Comparison of ENCODE assay signal across 28 cellular contexts in the genomic region with DNA sequence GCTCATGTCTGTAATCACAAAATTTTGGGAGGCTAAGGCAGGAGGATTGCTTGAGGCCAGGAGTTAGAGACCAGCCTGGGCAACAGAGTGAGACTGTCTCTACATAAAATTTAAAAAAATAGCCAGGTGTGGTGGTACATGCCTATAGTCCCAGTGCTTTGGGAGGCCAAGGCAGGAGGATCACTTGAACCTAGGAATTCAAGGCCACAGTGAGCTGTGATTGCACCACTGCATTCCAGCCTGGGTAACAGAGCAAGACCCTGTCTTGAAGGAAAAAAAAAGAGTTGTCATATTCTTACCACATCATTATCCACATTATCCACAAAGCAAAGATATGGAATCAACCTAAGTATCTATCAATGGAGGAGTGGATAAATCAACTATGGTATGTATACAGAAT. TPM values are rescaled to one million over a fixed set of nuclear protein-coding genes. Genes with fewer than 3 reads are reported as not detected.
"Had no signal": no experiment of that assay in that cellular context is flagged by ENCODE, and none has a peak within 500 bp of the region (broad histone marks: within the 10 kb centered on the region; RNA-seq: fewer than 3 reads in every experiment).

No MANE protein-coding gene starts in this region.

- H3K27me3 Mint-ChIP-seq: dendritic cell treated with granulocyte-macrophage colony-stimulating factor and Interleukin-4, amounts not matched to agents 40 ng/mL and 50 ng/mL, for 4 days had no signal

- H3K36me3 ChIP-seq: colonic mucosa, esophagus muscularis mucosa, esophagus squamous epithelium, gastrocnemius medialis, gastroesophageal sphincter, heart left ventricle, heart right ventricle had no signal

- H3K27ac Mint-ChIP-seq: dendritic cell treated with granulocyte-macrophage colony-stimulating factor and Interleukin-4, amounts not matched to agents 40 ng/mL and 50 ng/mL, for 4 days; endodermal cell had no signal

- H3K27me3 ChIP-seq: colonic mucosa, dorsolateral prefrontal cortex, esophagus muscularis mucosa, esophagus squamous epithelium, gastrocnemius medialis, gastroesophageal sphincter, heart left ventricle, heart right ventricle had no signal

- H3K4me3 Mint-ChIP-seq: dendritic cell treated with granulocyte-macrophage colony-stimulating factor and Interleukin-4, amounts not matched to agents 40 ng/mL and 50 ng/mL, for 4 days; endodermal cell had no signal

- H3K4me3 ChIP-seq: colonic mucosa, coronary artery, dorsolateral prefrontal cortex, esophagus muscularis mucosa, esophagus squamous epithelium, gastrocnemius medialis, gastroesophageal sphincter, heart left ventricle, heart right ventricle had no signal

- H3K4me1 ChIP-seq: esophagus muscularis mucosa, esophagus squamous epithelium, foreskin keratinocyte, gastrocnemius medialis, gastroesophageal sphincter had no signal

- FAIRE-seq: colon, endometrium, endothelial cell of umbilical vein, frontal cortex had no signal

- ATAC-seq: esophagus mucosa, foreskin keratinocyte, gastrocnemius medialis, gastroesophageal sphincter, heart left ventricle, heart right ventricle had no signal

- DNase-seq: colonic mucosa; cortex of kidney; dorsolateral prefrontal cortex; effector CD4-positive, alpha-beta T cell; effector CD8-positive, alpha-beta T cell; effector memory CD4-positive, alpha-beta T cell; endodermal cell; erythroblast; esophagus squamous epithelium; foreskin fibroblast; foreskin keratinocyte; foreskin melanocyte; gastrocnemius medialis; glutamatergic neuron; head of caudate nucleus; heart left ventricle; heart right ventricle had no signal

- H3K9me3 ChIP-seq: colonic mucosa, gastrocnemius medialis had no signal

- H3K9me3 Mint-ChIP-seq: dendritic cell treated with granulocyte-macrophage colony-stimulating factor and Interleukin-4, amounts not matched to agents 40 ng/mL and 50 ng/mL, for 4 days had no signal

- H3K27ac ChIP-seq: colonic mucosa, coronary artery, dorsolateral prefrontal cortex, epithelial cell of prostate, esophagus muscularis mucosa, esophagus squamous epithelium, foreskin keratinocyte, gastrocnemius medialis, gastroesophageal sphincter, heart left ventricle, heart right ventricle had no signal

RNA-seq across cellular contexts. Expression of a gene that starts 30.7 kb away (rescaled TPM):
- total RNA-seq: epithelial cell of proximal tubule had no signal
